8 cellular contexts compared by ENCODE assay signal in genomic region chr10:14879055-14879800, GRCh38. TPM values are rescaled to one million over a fixed set of nuclear protein-coding genes. Genes with fewer than 3 reads are reported as not detected.
DNase-seq lines count a peak whose midpoint lies in the region; ATAC-seq and TF ChIP-seq lines count a peak whose summit lies in the region.

No MANE protein-coding gene starts in this region.

- peak overlapping the region; percentile 98 for H3K4me3 ChIP-seq in HUES64 (ENCODE audit: low read length)

- ATAC-seq in GM21526 (IDR thresholded peaks at IDR 0.05; ENCODE audit: low FRiP score, unreplicated experiment): peak; percentile 31
- ATAC-seq in stimulated activated naive CD8-positive, alpha-beta T cell treated with anti-CD3 and anti-CD28 coated beads, Interleukin-15, amount 100 ng/mL, for 72 hours: peak; percentile 37

- peak overlapping the region; percentile 94 for H3K27ac Mint-ChIP-seq in mesothelial cell of epicardium
- peak overlapping the region; percentile 89 to 92 for H3K27ac Mint-ChIP-seq in stimulated activated naive CD8-positive, alpha-beta T cell treated with anti-CD3 and anti-CD28 coated beads, Interleukin-15, amount 100 ng/mL, for 72 hours

- peak overlapping the region; percentile 89 for H3K27ac ChIP-seq in HUES64 (ENCODE audit: low read depth, low read length)

- H3K36me3 Mint-ChIP-seq in mesothelial cell of epicardium: peaks cover 4% of the 10 kb centered on the region

- H3K36me3 ChIP-seq in HUES64 (ENCODE audit: insufficient read depth, low read length): peaks cover 20% of the 10 kb centered on the region

- no peaks in the 10 kb centered on the region for H3K9me3 ChIP-seq in HUES64 (ENCODE audit: insufficient read depth, low read depth, low read length)

- no peaks in the 10 kb centered on the region for H3K27me3 Mint-ChIP-seq in mesothelial cell of epicardium (ENCODE audit: low read depth)
- H3K27me3 Mint-ChIP-seq in stimulated activated naive CD8-positive, alpha-beta T cell treated with anti-CD3 and anti-CD28 coated beads, Interleukin-15, amount 100 ng/mL, for 72 hours: no peaks in the 10 kb centered on the region

- peaks cover 31% of the 10 kb centered on the region for H3K4me1 Mint-ChIP-seq in mesothelial cell of epicardium
- peaks cover 43% of the 10 kb centered on the region for H3K4me1 Mint-ChIP-seq in stimulated activated naive CD8-positive, alpha-beta T cell treated with anti-CD3 and anti-CD28 coated beads, Interleukin-15, amount 100 ng/mL, for 72 hours

- peak; percentile 3 for DNase-seq in COLO829 (ENCODE audit: low spot score)
- DNase-seq in activated CD4-positive, alpha-beta T cell treated with anti-CD3 and anti-CD28 coated beads for 4 hours: peak; percentile 33 to 45
- peak; percentile 13 for DNase-seq in effector CD4-positive, alpha-beta T cell
- peak in 1 of 2 experiments; percentile 64 for DNase-seq in mesothelial cell of epicardium (ENCODE audit: low spot score in 2 of 2, unreplicated experiment in 2 of 2)
- peak; percentile 46 to 50 for DNase-seq in stimulated activated naive CD8-positive, alpha-beta T cell treated with anti-CD3 and anti-CD28 coated beads, Interleukin-15, amount 100 ng/mL, for 72 hours
- DNase-seq in NCI-H187 treated with DMSO at 0.1 percent for 48 hours (lab: John Stamatoyannopoulos, UW): no peak

- H3K9ac ChIP-seq in HUES64 (ENCODE audit: low read depth, low read length): peak overlapping the region; percentile 93

- H3K4me3 Mint-ChIP-seq in mesothelial cell of epicardium: peak overlapping the region; percentile 89
- peak overlapping the region; percentile 95 to 98 for H3K4me3 Mint-ChIP-seq in stimulated activated naive CD8-positive, alpha-beta T cell treated with anti-CD3 and anti-CD28 coated beads, Interleukin-15, amount 100 ng/mL, for 72 hours

- WGBS in HUES64: under 1% methylated on average over 69 of the region's 69 CpGs

- no peak for TF ChIP-seq CTCF in mesothelial cell of epicardium (IDR thresholded peaks at IDR 0.05; ENCODE audit: unreplicated experiment)

- H3K4me1 ChIP-seq in HUES64 (ENCODE audit: insufficient read depth, low read length): peaks cover 35% of the 10 kb centered on the region

- no peaks in the 10 kb centered on the region for H3K27me3 ChIP-seq in HUES64 (ENCODE audit: insufficient read depth, low read length)

- H3K9me3 Mint-ChIP-seq in mesothelial cell of epicardium: no peaks in the 10 kb centered on the region
- H3K9me3 Mint-ChIP-seq in stimulated activated naive CD8-positive, alpha-beta T cell treated with anti-CD3 and anti-CD28 coated beads, Interleukin-15, amount 100 ng/mL, for 72 hours: no peaks in the 10 kb centered on the region

RNA-seq across cellular contexts. Expression of gene SUV39H2, which starts 0.6 kb away (rescaled TPM):
- 53.7 TPM for polyA plus RNA-seq in HUES64 (2013, experiment 1 of 2)
- 51.8 TPM for polyA plus RNA-seq in HUES64 (2013, experiment 2 of 2)
- 24.3 to 25.8 TPM (median 24.7 TPM) in 3 replicates for total RNA-seq in mesothelial cell of epicardium

RNA-seq across cellular contexts. Expression of gene HSPA14, which starts 41.1 kb away (rescaled TPM):
- polyA plus RNA-seq in HUES64 (2013, experiment 1 of 2): 34.1 TPM
- 32.3 TPM for polyA plus RNA-seq in HUES64 (2013, experiment 2 of 2)
- 11.2 to 12.6 TPM (median 11.2 TPM) in 3 replicates for total RNA-seq in mesothelial cell of epicardium

RNA-seq across cellular contexts. Expression of gene MSANTD7, which starts 41.1 kb away (rescaled TPM):
- 15.2 TPM for polyA plus RNA-seq in HUES64 (2013, experiment 1 of 2)
- 13.1 TPM for polyA plus RNA-seq in HUES64 (2013, experiment 2 of 2)
- 14.7 to 17.1 TPM (median 16.0 TPM) in 3 replicates for total RNA-seq in mesothelial cell of epicardium

RNA-seq across cellular contexts. Expression of gene CDNF, which starts 41.4 kb away (rescaled TPM):
- polyA plus RNA-seq in HUES64 (2013, experiment 1 of 2): 0.40 TPM
- 0.95 TPM for polyA plus RNA-seq in HUES64 (2013, experiment 2 of 2)
- 1.7 to 2.3 TPM (median 2.2 TPM) in 3 replicates for total RNA-seq in mesothelial cell of epicardium
